In the genomic region with DNA sequence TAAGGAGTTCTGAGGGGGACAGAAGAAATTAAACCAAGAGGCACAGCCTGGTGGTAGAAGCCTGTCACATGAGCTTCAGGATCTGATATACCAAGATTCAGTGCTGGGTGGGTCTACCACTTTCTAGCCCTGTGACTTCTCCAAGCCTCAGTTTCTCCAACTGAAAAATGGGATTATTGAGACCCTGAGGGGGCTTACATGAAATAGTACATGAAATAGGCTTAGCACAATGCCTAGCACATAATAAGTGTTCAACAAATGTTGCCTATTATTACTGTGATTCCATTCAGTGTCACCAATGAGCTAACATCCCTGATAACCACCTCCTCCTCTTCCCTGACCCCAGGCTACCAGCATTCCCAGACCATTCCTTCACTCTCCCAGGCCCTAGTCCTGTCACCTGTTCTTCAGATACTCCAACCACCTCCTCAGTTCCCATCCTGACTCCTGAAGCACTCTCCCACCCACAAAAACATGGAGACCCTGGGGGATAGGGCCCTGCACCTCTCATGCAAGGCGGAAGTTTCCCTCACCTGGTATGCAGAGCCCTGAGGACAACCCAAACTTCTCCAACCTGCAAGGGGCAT, we compare ENCODE assay signal across 9 cellular contexts. TPM values are rescaled to one million over a fixed set of nuclear protein-coding genes. Genes with fewer than 3 reads are reported as not detected.
A peak's percentile ranks its signal among the peaks of the same experiment; 100 is the strongest.
DNase-seq lines count a peak whose midpoint lies in the region; ATAC-seq and TF ChIP-seq lines count a peak whose summit lies in the region.
"Had no signal": no experiment of that assay in that cellular context is flagged by ENCODE, and none has a peak within 500 bp of the region (broad histone marks: within the 10 kb centered on the region; RNA-seq: fewer than 3 reads in every experiment).

No MANE protein-coding gene starts in this region.

- intact Hi-C loops in transverse colon (cut with DNase I; ENCODE audit: low total_unique reads): loop anchor here (10.0 kb wide), 1 partner anchor 342 kb away; a partner anchor contains a TSS

- no peak for TF ChIP-seq EP300 in transverse colon (IDR thresholded peaks at IDR 0.05; ENCODE audit: low read depth)

- in situ Hi-C loops in transverse colon (cut with MboI; ENCODE audit: low pct_ligation_motif_present in 1 of 4, low pct_unique_long_range_greater_than_20kb in 1 of 4, low sequenced_read_pairs in 3 of 4): no loop called here

- 75% methylated on average over 1 of the region's 1 CpG; no CpG with 5 or more reads in 1 of the 2 donors for WGBS in transverse colon (ENCODE audit: low coverage in 1 of 2), 2 donors

- no peak for ATAC-seq in activated naive CD4-positive, alpha-beta T cell treated with anti-CD3 and anti-CD28 coated beads, Interleukin-2, amount 50 U/mL, for 72 hours
- ATAC-seq in memory B cell (ENCODE audit: low read depth): no peak

- no peak for DNase-seq in activated naive CD4-positive, alpha-beta T cell treated with anti-CD3 and anti-CD28 coated beads, Interleukin-2, amount 10 ng/mL, durations not matched to agents 7 days and 5 days
- no peak for DNase-seq in activated naive CD4-positive, alpha-beta T cell treated with anti-CD3 and anti-CD28 coated beads, Interleukin-2, amount 50 U/mL, for 72 hours (ENCODE audit: low spot score in 2 of 2)
- no peak for DNase-seq in memory B cell (ENCODE audit: low spot score in 2 of 2)
- no peak for DNase-seq in transverse colon
- no peak for DNase-seq in cerebellar cortex (ENCODE audit: low spot score)
- DNase-seq in COR-L47 (lab: John Stamatoyannopoulos, UW): no peak
- no peak for DNase-seq in AML-193 (lab: John Stamatoyannopoulos, UW)

- no peaks in the 10 kb centered on the region for H3K27me3 ChIP-seq in transverse colon

- no peaks in the 10 kb centered on the region for H3K9me3 Mint-ChIP-seq in activated naive CD4-positive, alpha-beta T cell treated with anti-CD3 and anti-CD28 coated beads, Interleukin-2, amount 10 ng/mL, durations not matched to agents 7 days and 5 days
- no peaks in the 10 kb centered on the region for H3K9me3 Mint-ChIP-seq in activated naive CD4-positive, alpha-beta T cell treated with anti-CD3 and anti-CD28 coated beads, Interleukin-2, amount 50 U/mL, for 72 hours
- H3K9me3 Mint-ChIP-seq in brain: peaks cover 0 to 4% (median 0%) of the 10 kb centered on the region in 5 experiments
- H3K9me3 Mint-ChIP-seq in memory B cell: no peaks in the 10 kb centered on the region

- TF ChIP-seq POLR2A in transverse colon (IDR thresholded peaks at IDR 0.05): no peak

- no peaks in the 10 kb centered on the region for H3K9me3 ChIP-seq in transverse colon

- peak overlapping the region in 3 of 4 donors; percentile 85 to 97 (median 87) for H3K4me3 ChIP-seq in transverse colon

- H3K36me3 Mint-ChIP-seq in activated naive CD4-positive, alpha-beta T cell treated with anti-CD3 and anti-CD28 coated beads, Interleukin-2, amount 10 ng/mL, durations not matched to agents 7 days and 5 days: peaks cover 26% of the 10 kb centered on the region
- H3K36me3 Mint-ChIP-seq in activated naive CD4-positive, alpha-beta T cell treated with anti-CD3 and anti-CD28 coated beads, Interleukin-2, amount 50 U/mL, for 72 hours: peaks cover 21 to 25% of the 10 kb centered on the region in 2 donors
- H3K36me3 Mint-ChIP-seq in brain (peaks cover 56% of the 10 kb centered on the region), memory B cell (peaks cover 21% of the 10 kb centered on the region)

- CTCF ChIA-PET in activated naive CD4-positive, alpha-beta T cell treated with anti-CD3 and anti-CD28 coated beads, Interleukin-2, amount 10 ng/mL, durations not matched to agents 7 days and 5 days (lab: Charles Lee): interaction anchor here (1.2 kb wide), 1 partner anchor 15 kb away, joined by 3 read pairs; a partner anchor contains a TSS

- H3K36me3 ChIP-seq in transverse colon: peaks cover 0 to 10% (median 4%) of the 10 kb centered on the region in 4 donors

- TF ChIP-seq CTCF in brain (conservative IDR thresholded peaks at IDR 0.05) (no peak), transverse colon (IDR thresholded peaks at IDR 0.05) (peak in 2 of 5 experiments; percentile 3 to 26)

- H3K27ac ChIP-seq in transverse colon: peak overlapping the region; percentile 92 to 98 (median 96)
- H3K27ac ChIP-seq: HL-60 had no signal

- H3K4me1 Mint-ChIP-seq in activated naive CD4-positive, alpha-beta T cell treated with anti-CD3 and anti-CD28 coated beads, Interleukin-2, amount 10 ng/mL, durations not matched to agents 7 days and 5 days: peaks cover 51% of the 10 kb centered on the region
- H3K4me1 Mint-ChIP-seq in brain (peaks cover 70% of the 10 kb centered on the region), memory B cell (peaks cover 28% of the 10 kb centered on the region)

- H3K27me3 Mint-ChIP-seq in activated naive CD4-positive, alpha-beta T cell treated with anti-CD3 and anti-CD28 coated beads, Interleukin-2, amount 10 ng/mL, durations not matched to agents 7 days and 5 days: peaks cover 4% of the 10 kb centered on the region
- H3K27me3 Mint-ChIP-seq in brain (peaks cover 12% of the 10 kb centered on the region), memory B cell (no peaks in the 10 kb centered on the region)

- H3K4me1 ChIP-seq in transverse colon: peaks cover 25 to 69% (median 58%) of the 10 kb centered on the region in 4 donors

- peak overlapping the region; percentile 81 for H3K4me3 Mint-ChIP-seq in activated naive CD4-positive, alpha-beta T cell treated with anti-CD3 and anti-CD28 coated beads, Interleukin-2, amount 10 ng/mL, durations not matched to agents 7 days and 5 days
- H3K4me3 Mint-ChIP-seq in brain (peak overlapping the region; percentile 88 to 97 (median 94)), memory B cell (peak overlapping the region; percentile 54)

- H3K27ac Mint-ChIP-seq in activated naive CD4-positive, alpha-beta T cell treated with anti-CD3 and anti-CD28 coated beads, Interleukin-2, amount 10 ng/mL, durations not matched to agents 7 days and 5 days: peak overlapping the region; percentile 72
- no peak overlapping the region for H3K27ac Mint-ChIP-seq in activated naive CD4-positive, alpha-beta T cell treated with anti-CD3 and anti-CD28 coated beads, Interleukin-2, amount 50 U/mL, for 72 hours
- H3K27ac Mint-ChIP-seq in brain: peak overlapping the region; percentile 79 to 100 (median 97)
- no peak overlapping the region for H3K27ac Mint-ChIP-seq in memory B cell

RNA-seq across cellular contexts. Expression of a gene that starts 1.8 kb away (rescaled TPM):
- 10 to 100 TPM in 1 of 2 donors, 1 to 10 TPM in 1; 5.6 to 17.7 TPM for total RNA-seq in activated naive CD4-positive, alpha-beta T cell treated with anti-CD3 and anti-CD28 coated beads, Interleukin-2, amount 50 U/mL, for 72 hours
- polyA plus RNA-seq in brain (ENCODE audit: insufficient read depth, low read depth, low replicate concordance): 44.0 TPM
- total RNA-seq in transverse colon: 100 to 1,000 TPM in 3 of 4 donors, 10 to 100 TPM in 1; 74.3 to 122 (median 119) TPM

RNA-seq across cellular contexts. Expression of a gene that starts 12.7 kb away (rescaled TPM):
- 100 to 1,000 TPM in 1 of 2 donors, 10 to 100 TPM in 1; 59.9 to 250 TPM for total RNA-seq in activated naive CD4-positive, alpha-beta T cell treated with anti-CD3 and anti-CD28 coated beads, Interleukin-2, amount 50 U/mL, for 72 hours
- 226 TPM for polyA plus RNA-seq in brain (ENCODE audit: insufficient read depth, low read depth, low replicate concordance)
- total RNA-seq in transverse colon: 10 to 100 TPM; 32.0 to 59.4 (median 45.5) TPM

RNA-seq across cellular contexts. Expression of a gene that starts 15.2 kb away (rescaled TPM):
- not detected for total RNA-seq in activated naive CD4-positive, alpha-beta T cell treated with anti-CD3 and anti-CD28 coated beads, Interleukin-2, amount 50 U/mL, for 72 hours
- 0.41 TPM for polyA plus RNA-seq in brain (ENCODE audit: insufficient read depth, low read depth, low replicate concordance)
- total RNA-seq in transverse colon: not detected

RNA-seq across cellular contexts. Expression of a gene that starts 58.0 kb away (rescaled TPM):
- not detected for total RNA-seq in activated naive CD4-positive, alpha-beta T cell treated with anti-CD3 and anti-CD28 coated beads, Interleukin-2, amount 50 U/mL, for 72 hours
- not detected for polyA plus RNA-seq in brain (ENCODE audit: insufficient read depth, low read depth, low replicate concordance)
- not detected for total RNA-seq in transverse colon

Comparison
In these comparisons a context has a peak if more than half of its experiments do, and no peak if none do; other contexts are left out.
1. H3K27ac Mint-ChIP-seq: peak in activated naive CD4-positive, alpha-beta T cell treated with anti-CD3 and anti-CD28 coated beads, Interleukin-2, amount 10 ng/mL, durations not matched to agents 7 days and 5 days (single experiment) and brain (5 of 5); none in activated naive CD4-positive, alpha-beta T cell treated with anti-CD3 and anti-CD28 coated beads, Interleukin-2, amount 50 U/mL, for 72 hours (0 of 2) and memory B cell (single experiment).
2. RNA of a gene that starts 1.8 kb away (total RNA-seq): 74.3 to 122 TPM in transverse colon; 5.6 to 17.7 TPM in activated naive CD4-positive, alpha-beta T cell treated with anti-CD3 and anti-CD28 coated beads, Interleukin-2, amount 50 U/mL, for 72 hours; every median in the first group is over 4 times any median in the second.
3. Peak in every context shown above with its lines, with median percentiles within 50 percentile points of each other: H3K4me3 Mint-ChIP-seq.